In genomic region chr6:122323361-122323760, GRCh38 we compare ENCODE assay signal across 8 cellular contexts.
A peak's percentile ranks its signal among the peaks of the same experiment; 100 is the strongest.
DNase-seq lines count a peak whose midpoint lies in the region; ATAC-seq and TF ChIP-seq lines count a peak whose summit lies in the region.

No MANE protein-coding gene starts in this region.

- no peak for TF ChIP-seq CTCF in colonic mucosa (IDR thresholded peaks at IDR 0.05)

- peak; percentile 27 for DNase-seq in NCI-H774 (lab: John Stamatoyannopoulos, UW)
- no peak for DNase-seq in colonic mucosa
- no peak for DNase-seq in HuH-7.5 (ENCODE audit: low spot score)
- no peak for DNase-seq in HPDE6-E6E7 (ENCODE audit: extremely low spot score)
- no peak for DNase-seq in SHP77 treated with DMSO at 0.1 percent for 48 hours (lab: John Stamatoyannopoulos, UW)

- H3K27ac ChIP-seq in duodenal mucosa (ENCODE audit: low read depth, low read length): no peak overlapping the region
- H3K27ac ChIP-seq in skeletal muscle tissue (ENCODE audit: low read depth, low read length): no peak overlapping the region
- no peak overlapping the region for H3K27ac ChIP-seq in colonic mucosa

- H3K4me1 ChIP-seq in duodenal mucosa (ENCODE audit: control insufficient read depth in 1 of 2, insufficient read depth in 2 of 2, low read length in 2 of 2) (no peaks in the 10 kb centered on the region), skeletal muscle tissue (ENCODE audit: control insufficient read depth in 3 of 3, insufficient read depth in 3 of 3, low read length in 3 of 3) (no peaks in the 10 kb centered on the region), colonic mucosa (no peaks in the 10 kb centered on the region)

- H3K9me3 ChIP-seq in duodenal mucosa (ENCODE audit: control insufficient read depth in 1 of 2, low read length in 2 of 2): no peaks in the 10 kb centered on the region
- H3K9me3 ChIP-seq in skeletal muscle tissue (ENCODE audit: control insufficient read depth in 3 of 3, low read length in 3 of 3): no peaks in the 10 kb centered on the region
- no peaks in the 10 kb centered on the region for H3K9me3 ChIP-seq in colonic mucosa

- ATAC-seq in GM19043 (IDR thresholded peaks at IDR 0.05; ENCODE audit: low read depth, unreplicated experiment): peak; percentile 32

- H3K36me3 ChIP-seq in duodenal mucosa (ENCODE audit: control insufficient read depth in 1 of 2, insufficient read depth in 2 of 2, low read length in 2 of 2) (no peaks in the 10 kb centered on the region), skeletal muscle tissue (ENCODE audit: control insufficient read depth in 3 of 3, insufficient read depth in 3 of 3, low read length in 3 of 3) (no peaks in the 10 kb centered on the region), colonic mucosa (no peaks in the 10 kb centered on the region)

- no peak overlapping the region for H3K9ac ChIP-seq in duodenal mucosa (ENCODE audit: low read depth in 1 of 2, low read length in 2 of 2)
- no peak overlapping the region for H3K9ac ChIP-seq in skeletal muscle tissue (ENCODE audit: low read depth in 1 of 3, low read length in 3 of 3)
- no peak overlapping the region for H3K9ac ChIP-seq in colonic mucosa (ENCODE audit: low read depth in 2 of 2, low read length in 2 of 2)

- H3K4me3 ChIP-seq in duodenal mucosa (ENCODE audit: low read depth in 1 of 2, low read length in 2 of 2) (peak overlapping the region; percentile 53 to 75), skeletal muscle tissue (ENCODE audit: low read length in 3 of 3) (peak overlapping the region; percentile 24 to 59 (median 36)), colonic mucosa (no peak overlapping the region)

- H3K27me3 ChIP-seq in duodenal mucosa (ENCODE audit: control insufficient read depth in 1 of 2, insufficient read depth in 2 of 2, low read length in 2 of 2) (no peaks in the 10 kb centered on the region), skeletal muscle tissue (ENCODE audit: control insufficient read depth in 3 of 3, insufficient read depth in 3 of 3, low read length in 3 of 3) (no peaks in the 10 kb centered on the region), colonic mucosa (no peaks in the 10 kb centered on the region)

- intact Hi-C loops in colonic mucosa (cut with DNase I): no loop called here
